ENCODE assay signal across 17 cellular contexts in genomic region chr6:37092851-37093727, GRCh38.
DNase-seq lines count a peak whose midpoint lies in the region; ATAC-seq, FAIRE-seq and TF ChIP-seq lines count a peak whose summit lies in the region.
"Had no signal": no experiment of that assay in that cellular context is flagged by ENCODE, and none has a peak within 500 bp of the region (broad histone marks: within the 10 kb centered on the region; RNA-seq: fewer than 3 reads in every experiment).

No MANE protein-coding gene starts in this region.

- H3K79me2 ChIP-seq in K562 (ENCODE audit: control insufficient read depth, insufficient read depth, low read length): no peaks in the 10 kb centered on the region

- BruUV-seq in K562 (replicated peaks; lab: Mats Ljungman, UMichigan): no TSS peak

- H3K27ac ChIP-seq in K562 (ENCODE audit: extremely low read depth, low read depth, low read length) (no peak overlapping the region), subcutaneous abdominal adipose tissue (ENCODE audit: low read depth, low read length) (peak overlapping the region; percentile 44)
- H3K27ac ChIP-seq: gastroesophageal sphincter, upper lobe of left lung had no signal

- POLR2A ChIA-PET in K562 (lab: Yijun Ruan, JAX): interaction anchor here (0.7 to 0.8 kb wide), 2 partner anchors 17 to 1603 kb away, joined by 3 read pairs; no protein-coding TSS in a partner anchor

- H3K27ac Mint-ChIP-seq in activated T-cell treated with anti-CD3 and anti-CD28 coated beads, Interleukin-2, amount 50 U/mL, for 72 hours: peak overlapping the region; percentile 8

- H3K9ac ChIP-seq in K562 (ENCODE audit: insufficient read depth in 1 of 2, low read depth in 2 of 2, low read length in 2 of 2) (peak overlapping the region in 1 of 2 experiments; percentile 53; a peak in 1 of 4 replicates), subcutaneous abdominal adipose tissue (ENCODE audit: low read length in 5 of 5) (peak overlapping the region in 3 of 5 donors; percentile 30 to 66 (median 54))

- H3K4me3 ChIP-seq in K562 (no peak overlapping the region), subcutaneous abdominal adipose tissue (ENCODE audit: low read depth in 1 of 5, low read length in 5 of 5) (no peak overlapping the region)
- H3K4me3 ChIP-seq: gastroesophageal sphincter, upper lobe of left lung had no signal

- H3K9me3 Mint-ChIP-seq in activated T-cell treated with anti-CD3 and anti-CD28 coated beads, Interleukin-2, amount 50 U/mL, for 72 hours: no peaks in the 10 kb centered on the region
- H3K9me3 Mint-ChIP-seq: naive B cell had no signal

- FAIRE-seq in K562 (lab: Jason Lieb, UNC): no peak
- FAIRE-seq: small intestine had no signal

- H4K20me1 ChIP-seq in K562 (replicated peaks; ENCODE audit: control insufficient read depth, insufficient read depth, low read length): no peaks in the 10 kb centered on the region

- intact Hi-C loops in K562 (cut with micrococcal nuclease): no loop called here

- H3K4me2 ChIP-seq in K562 (ENCODE audit: insufficient read depth, low read length): no peak overlapping the region

- H3K36me3 ChIP-seq in K562 (ENCODE audit: control insufficient read depth, insufficient read depth, low read length): no peaks in the 10 kb centered on the region
- H3K36me3 ChIP-seq in subcutaneous abdominal adipose tissue (ENCODE audit: control insufficient read depth in 5 of 5, insufficient read depth in 5 of 5, low read length in 5 of 5): no peaks in the 10 kb centered on the region
- H3K36me3 ChIP-seq: gastroesophageal sphincter, upper lobe of left lung had no signal

- no peak for TF ChIP-seq EP300 in K562 (IDR thresholded peaks at IDR 0.05; ENCODE audit: low read length)

- peaks cover 14% of the 10 kb centered on the region for H3K4me1 Mint-ChIP-seq in activated T-cell treated with anti-CD3 and anti-CD28 coated beads, Interleukin-2, amount 50 U/mL, for 72 hours (ENCODE audit: low read depth)
- H3K4me1 Mint-ChIP-seq: naive B cell had no signal

- H3K27me3 Mint-ChIP-seq in activated T-cell treated with anti-CD3 and anti-CD28 coated beads, Interleukin-2, amount 50 U/mL, for 72 hours (ENCODE audit: low read depth): no peaks in the 10 kb centered on the region

- H2AFZ ChIP-seq in K562 (ENCODE audit: low read depth, low read length): peak overlapping the region; percentile 42; the same call in 1 of the 2 replicates

- H3K9me1 ChIP-seq in K562 (ENCODE audit: control insufficient read depth, insufficient read depth, low read length): no peaks in the 10 kb centered on the region

- CTCF ChIA-PET in K562 (lab: Yijun Ruan, JAX; ENCODE audit: low intra/inter-chr PET ratio): no interaction called here

- no peak for TF ChIP-seq CTCF in K562 (IDR thresholded peaks at IDR 0.05 in 2 of 3, conservative IDR thresholded peaks at IDR 0.05 in 1 of 3; ENCODE audit: insufficient read depth in 2 of 3, low read depth in 1 of 3, low read length in 3 of 3)

- H3K27me3 ChIP-seq in K562 (ENCODE audit: control insufficient read depth in 2 of 2, insufficient read depth in 2 of 2, low read length in 2 of 2) (no peaks in the 10 kb centered on the region), subcutaneous abdominal adipose tissue (ENCODE audit: control insufficient read depth in 5 of 5, insufficient read depth in 4 of 5, low read length in 5 of 5) (no peaks in the 10 kb centered on the region)
- H3K27me3 ChIP-seq: gastroesophageal sphincter, upper lobe of left lung had no signal

- H3K36me3 Mint-ChIP-seq in activated T-cell treated with anti-CD3 and anti-CD28 coated beads, Interleukin-2, amount 50 U/mL, for 72 hours (ENCODE audit: insufficient read depth in 2 of 2): no peaks in the 10 kb centered on the region
- H3K36me3 Mint-ChIP-seq: naive B cell had no signal

- H3K4me1 ChIP-seq in K562 (replicated peaks in 1 of 2; ENCODE audit: control insufficient read depth in 2 of 2, insufficient read depth in 2 of 2, low read length in 2 of 2) (peaks cover 12 to 16% of the 10 kb centered on the region in 2 experiments; a peak in 4 of 5 replicates), subcutaneous abdominal adipose tissue (ENCODE audit: control insufficient read depth in 5 of 5, insufficient read depth in 5 of 5, low read length in 5 of 5) (peaks cover 4 to 45% (median 32%) of the 10 kb centered on the region in 5 donors)

- TF ChIP-seq POLR2A in K562 (conservative IDR thresholded peaks at IDR 0.05): no peak

- ATAC-seq in activated T-cell treated with anti-CD3 and anti-CD28 coated beads, Interleukin-2, amount 50 U/mL, for 72 hours (replicated peaks in 1 of 2): peak; percentile 69 to 85
- ATAC-seq in K562: peak; percentile 32
- ATAC-seq: gastroesophageal sphincter had no signal

- H3K9me3 ChIP-seq in K562 (replicated peaks; ENCODE audit: control insufficient read depth, insufficient read depth, low read depth, low read length) (no peaks in the 10 kb centered on the region), subcutaneous abdominal adipose tissue (ENCODE audit: control insufficient read depth in 5 of 5, low read length in 5 of 5) (no peaks in the 10 kb centered on the region)
- H3K9me3 ChIP-seq: gastroesophageal sphincter, upper lobe of left lung had no signal

- H3K4me3 Mint-ChIP-seq in activated T-cell treated with anti-CD3 and anti-CD28 coated beads, Interleukin-2, amount 50 U/mL, for 72 hours: no peak overlapping the region
- H3K4me3 Mint-ChIP-seq: naive B cell had no signal

- WGBS in K562 (ENCODE audit: insufficient coverage, low coverage, missing lambda C conversion rate): 71% methylated on average over 16 of the region's 16 CpGs

- no peak for TF ChIP-seq RAD21 in K562 (CRISPR knock-in tag; conservative IDR thresholded peaks at IDR 0.05 in 1 of 2, IDR thresholded peaks at IDR 0.05 in 1 of 2)

- DNase-seq in activated T-cell treated with anti-CD3 and anti-CD28 coated beads, Interleukin-2, amount 50 U/mL, for 72 hours: peak; percentile 39 to 40
- no peak for DNase-seq in activated T-cell treated with anti-CD3 and anti-CD28 coated beads, Interleukin-2, amount 50 U/mL, for 1 hour
- DNase-seq in K562 (ENCODE audit: extremely low read depth in 1 of 4, low spot score in 3 of 4): no peak
- peak; percentile 32 for DNase-seq in left kidney (ENCODE audit: low read depth, low spot score)
- DNase-seq in activated effector memory CD4-positive, alpha-beta T cell treated with anti-CD3 and anti-CD28 coated beads, Interleukin-2, amount 50 U/mL, for 16 hours: no peak
- no peak for DNase-seq in SIG-M5 treated with dmso at 0.1 percent for 504 hours (lab: John Stamatoyannopoulos, UW; ENCODE audit: unreplicated experiment)
- no peak for DNase-seq in DMS53 (lab: John Stamatoyannopoulos, UW)
- DNase-seq: ACHN; activated CD8-positive, alpha-beta memory T cell treated with anti-CD3 and anti-CD28 coated beads, Interleukin-2, amount 50 U/mL, for 48 hours; dermis blood vessel endothelial cell; naive B cell; NCI-H1694; NCI-H82; small intestine; upper lobe of left lung had no signal

- in situ Hi-C loops in K562 (cut with MboI): no loop called here

TF ChIP-seq in K562, 482 proteins besides CTCF, POLR2A, EP300 and RAD21 (continues in another document):
- TF ChIP-seq ZNF316 (IDR thresholded peaks at IDR 0.05) (peak; percentile 72), HDAC6 (IDR thresholded peaks at IDR 0.05; ENCODE audit: low read depth, low read length) (no peak), ZNF592 (IDR thresholded peaks at IDR 0.05) (0 out of 2 replicates have a peak, but pooled peaks have one; percentile 17), ZNF830 (CRISPR knock-in tag; IDR thresholded peaks at IDR 0.05) (no peak), SAFB2 (IDR thresholded peaks at IDR 0.05; ENCODE audit: borderline replicate concordance, low read depth, low read length, severe bottlenecking) (no peak), ZNF76 (CRISPR knock-in tag; IDR thresholded peaks at IDR 0.05; ENCODE audit: borderline replicate concordance) (no peak), TCF7L2 (IDR thresholded peaks at IDR 0.05; ENCODE audit: low read depth, low read length) (no peak)

Comparison
In these comparisons a context has a peak if more than half of its experiments do, and no peak if none do; other contexts are left out.
1. DNase-seq: peak in activated T-cell treated with anti-CD3 and anti-CD28 coated beads, Interleukin-2, amount 50 U/mL, for 72 hours (2 of 2) and left kidney (single experiment); none in activated T-cell treated with anti-CD3 and anti-CD28 coated beads, Interleukin-2, amount 50 U/mL, for 1 hour (single experiment), K562 (0 of 4), activated effector memory CD4-positive, alpha-beta T cell treated with anti-CD3 and anti-CD28 coated beads, Interleukin-2, amount 50 U/mL, for 16 hours (single experiment), SIG-M5 treated with dmso at 0.1 percent for 504 hours (single experiment) and DMS53 (single experiment).